In the genomic region with DNA sequence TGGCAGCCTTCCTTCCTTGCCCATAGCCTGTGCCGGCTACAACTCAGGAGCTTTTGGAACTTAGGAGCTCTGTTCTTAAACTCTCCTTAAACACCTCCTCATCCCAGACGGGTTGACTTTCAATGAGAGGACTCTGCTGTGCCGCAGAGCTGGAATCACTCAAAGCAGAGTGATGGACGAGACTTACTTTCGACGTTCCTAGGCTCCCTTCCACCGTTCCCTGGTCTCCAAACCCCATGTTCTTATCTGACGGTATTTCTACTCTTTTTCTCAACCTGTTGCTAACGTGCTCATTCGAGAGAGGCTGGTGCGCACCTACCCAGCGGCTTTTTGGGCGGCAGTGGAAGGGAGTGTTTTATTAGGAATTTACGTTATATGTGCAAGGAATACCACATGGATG, we compare ENCODE assay signal across 18 cellular contexts.
DNase-seq lines count a peak whose midpoint lies in the region; ATAC-seq and TF ChIP-seq lines count a peak whose summit lies in the region.
"Had no signal": no experiment of that assay in that cellular context is flagged by ENCODE, and none has a peak within 500 bp of the region (broad histone marks: within the 10 kb centered on the region; RNA-seq: fewer than 3 reads in every experiment).

No MANE protein-coding gene starts in this region.

- H3K9me3 Mint-ChIP-seq in chondrocyte (ENCODE audit: low read depth), result no peaks in the 10 kb centered on the region
- peaks cover 15% of the 10 kb centered on the region for H3K9me3 Mint-ChIP-seq in mesothelial cell of epicardium
- peaks cover 5 to 12% of the 10 kb centered on the region in 2 donors for H3K9me3 Mint-ChIP-seq in stimulated activated naive B cell treated with anti-CD40 and anti-IgM and Interleukin-4, amounts not matched to agents 10 μg/mL and 1 μg/mL and 100 μg/mL, for 72 hours
- H3K9me3 Mint-ChIP-seq: natural killer cell had no signal

- no peaks in the 10 kb centered on the region for H3K9me3 ChIP-seq in tibial artery
- no peaks in the 10 kb centered on the region for H3K9me3 ChIP-seq in ovary
- no peaks in the 10 kb centered on the region for H3K9me3 ChIP-seq in BE2C

- no peaks in the 10 kb centered on the region for H3K27me3 ChIP-seq in HL-60 (ENCODE audit: insufficient read depth, poor library complexity, severe bottlenecking)
- H3K27me3 ChIP-seq in tibial artery, result no peaks in the 10 kb centered on the region
- no peaks in the 10 kb centered on the region for H3K27me3 ChIP-seq in ovary
- H3K27me3 ChIP-seq in BE2C, result peaks cover 10% of the 10 kb centered on the region; the same call in 1 of the 2 replicates
- H3K27me3 ChIP-seq: dorsolateral prefrontal cortex had no signal

- intact Hi-C loops in tibial artery (cut with DNase I; ENCODE audit: low total_unique reads), result loop anchor here (5.0 to 10.0 kb wide), 2 partner anchors 228 to 299 kb away; no protein-coding TSS in a partner anchor
- intact Hi-C loops in ovary (cut with DNase I), result loop anchor here in 2 of 4 donors (5.0 to 10.0 kb wide), 2 partner anchors 231 to 233 kb away; a partner anchor contains a TSS

- TF ChIP-seq CTCF in HL-60 (IDR thresholded peaks at IDR 0.05; ENCODE audit: insufficient read depth, low read length), result no peak
- TF ChIP-seq CTCF in chondrocyte (IDR thresholded peaks at IDR 0.05), result no peak
- no peak for TF ChIP-seq CTCF in mesothelial cell of epicardium (IDR thresholded peaks at IDR 0.05; ENCODE audit: unreplicated experiment)
- TF ChIP-seq CTCF in tibial artery (IDR thresholded peaks at IDR 0.05), result no peak
- TF ChIP-seq CTCF in ovary (IDR thresholded peaks at IDR 0.05), result no peak
- no peak for TF ChIP-seq CTCF in BE2C (IDR thresholded peaks at IDR 0.05; ENCODE audit: low read depth, low read length)

- WGBS in ovary, 3 donors, result 94 to 95% (median 95%) methylated on average over 14 of the region's 14 CpGs

- peak overlapping the region; percentile 92 for H3K27ac ChIP-seq in HL-60 (replicated peaks)
- peak overlapping the region; percentile 81 to 83 for H3K27ac ChIP-seq in tibial artery
- H3K27ac ChIP-seq in ovary, result no peak overlapping the region
- H3K27ac ChIP-seq: KMS-11, parathyroid adenoma had no signal

- peaks cover 0 to 87% (median 62%) of the 10 kb centered on the region in 4 donors for H3K4me1 ChIP-seq in tibial artery
- H3K4me1 ChIP-seq in ovary (ENCODE audit: insufficient read depth), result peaks cover 4% of the 10 kb centered on the region
- H3K4me1 ChIP-seq in BE2C, result no peaks in the 10 kb centered on the region
- H3K4me1 ChIP-seq: parathyroid adenoma had no signal

- DNase-seq in HL-60 (ENCODE audit: low read depth in 1 of 2, low spot score in 1 of 2) (no peak), chondrocyte (ENCODE audit: low spot score) (no peak), mesothelial cell of epicardium (ENCODE audit: low spot score in 2 of 2, unreplicated experiment in 2 of 2) (no peak), tibial artery (peak; percentile 16 to 47), NCI-H2029 (lab: John Stamatoyannopoulos, UW) (no peak), ovary (no peak), BE2C (no peak)
- DNase-seq in stimulated activated naive B cell treated with anti-CD40 and anti-IgM and Interleukin-4, amounts not matched to agents 10 μg/mL and 1 μg/mL and 100 μg/mL, for 72 hours, result no peak
- DNase-seq: CD8-positive, alpha-beta memory T cell; central memory CD4-positive, alpha-beta T cell; natural killer cell had no signal

- TF ChIP-seq POLR2A in ovary (IDR thresholded peaks at IDR 0.05), result no peak

- no peaks in the 10 kb centered on the region for H3K27me3 Mint-ChIP-seq in chondrocyte (ENCODE audit: low read depth)
- H3K27me3 Mint-ChIP-seq in mesothelial cell of epicardium (ENCODE audit: low read depth), result no peaks in the 10 kb centered on the region
- H3K27me3 Mint-ChIP-seq in stimulated activated naive B cell treated with anti-CD40 and anti-IgM and Interleukin-4, amounts not matched to agents 10 μg/mL and 1 μg/mL and 100 μg/mL, for 72 hours, result peaks cover 15 to 20% of the 10 kb centered on the region in 2 donors

- no peaks in the 10 kb centered on the region for H3K36me3 ChIP-seq in tibial artery
- no peaks in the 10 kb centered on the region for H3K36me3 ChIP-seq in ovary
- H3K36me3 ChIP-seq in BE2C, result no peaks in the 10 kb centered on the region

- H3K4me1 Mint-ChIP-seq in chondrocyte (ENCODE audit: low read depth) (peaks cover 84% of the 10 kb centered on the region), mesothelial cell of epicardium (peaks cover 60% of the 10 kb centered on the region)
- peaks cover 9 to 16% of the 10 kb centered on the region in 2 donors for H3K4me1 Mint-ChIP-seq in stimulated activated naive B cell treated with anti-CD40 and anti-IgM and Interleukin-4, amounts not matched to agents 10 μg/mL and 1 μg/mL and 100 μg/mL, for 72 hours
- H3K4me1 Mint-ChIP-seq: CD8-positive, alpha-beta memory T cell; memory B cell; natural killer cell had no signal

- H3K4me3 Mint-ChIP-seq in chondrocyte (ENCODE audit: unreplicated experiment) (no peak overlapping the region), mesothelial cell of epicardium (no peak overlapping the region)
- H3K4me3 Mint-ChIP-seq in stimulated activated naive B cell treated with anti-CD40 and anti-IgM and Interleukin-4, amounts not matched to agents 10 μg/mL and 1 μg/mL and 100 μg/mL, for 72 hours, result no peak overlapping the region
- H3K4me3 Mint-ChIP-seq: activated CD4-positive, alpha-beta T cell treated with anti-CD3 and anti-CD28 coated beads for 36 hours; activated naive CD4-positive, alpha-beta T cell treated with anti-CD3 and anti-CD28 coated beads for 36 hours; activated T-cell treated with anti-CD3 and anti-CD28 coated beads, Interleukin-2, amount 50 U/mL, for 72 hours; CD8-positive, alpha-beta memory T cell; memory B cell; natural killer cell had no signal

- H3K27ac Mint-ChIP-seq in chondrocyte (ENCODE audit: unreplicated experiment), result peak overlapping the region; percentile 91
- peak overlapping the region; percentile 85 for H3K27ac Mint-ChIP-seq in mesothelial cell of epicardium
- no peak overlapping the region for H3K27ac Mint-ChIP-seq in stimulated activated naive B cell treated with anti-CD40 and anti-IgM and Interleukin-4, amounts not matched to agents 10 μg/mL and 1 μg/mL and 100 μg/mL, for 72 hours
- H3K27ac Mint-ChIP-seq: activated CD4-positive, alpha-beta T cell treated with anti-CD3 and anti-CD28 coated beads for 36 hours; activated naive CD4-positive, alpha-beta T cell treated with anti-CD3 and anti-CD28 coated beads for 36 hours; activated T-cell treated with anti-CD3 and anti-CD28 coated beads, Interleukin-2, amount 50 U/mL, for 72 hours; CD8-positive, alpha-beta memory T cell; memory B cell; natural killer cell had no signal

- H3K4me3 ChIP-seq in HL-60 (replicated peaks; ENCODE audit: insufficient read depth, low read length) (no peak overlapping the region), tibial artery (no peak overlapping the region), ovary (no peak overlapping the region), BE2C (ENCODE audit: low read depth, low read length) (no peak overlapping the region)
- H3K4me3 ChIP-seq: dorsolateral prefrontal cortex had no signal

- H3K36me3 Mint-ChIP-seq in chondrocyte (ENCODE audit: low read depth), result no peaks in the 10 kb centered on the region
- H3K36me3 Mint-ChIP-seq in mesothelial cell of epicardium, result peaks cover 4% of the 10 kb centered on the region
- H3K36me3 Mint-ChIP-seq in stimulated activated naive B cell treated with anti-CD40 and anti-IgM and Interleukin-4, amounts not matched to agents 10 μg/mL and 1 μg/mL and 100 μg/mL, for 72 hours, result peaks cover 2 to 4% of the 10 kb centered on the region in 2 donors
- H3K36me3 Mint-ChIP-seq: CD8-positive, alpha-beta memory T cell; natural killer cell had no signal

- no peak for ATAC-seq in stimulated activated naive B cell treated with anti-CD40 and anti-IgM and Interleukin-4, amounts not matched to agents 10 μg/mL and 1 μg/mL and 100 μg/mL, for 72 hours (replicated peaks)

- no peak for TF ChIP-seq EP300 in ovary (IDR thresholded peaks at IDR 0.05)

Comparison
In these comparisons a context has a peak if more than half of its experiments do, and no peak if none do; other contexts are left out.
1. DNase-seq: peak in tibial artery (2 of 2); none in HL-60 (0 of 2), chondrocyte (single experiment), mesothelial cell of epicardium (0 of 2), stimulated activated naive B cell treated with anti-CD40 and anti-IgM and Interleukin-4, amounts not matched to agents 10 μg/mL and 1 μg/mL and 100 μg/mL, for 72 hours (single experiment), NCI-H2029 (single experiment), ovary (0 of 5) and BE2C (single experiment).
2. H3K27ac ChIP-seq: peak in HL-60 (single experiment) and tibial artery (2 of 2); none in ovary (0 of 2).